8 cellular contexts compared by ENCODE assay signal in the genomic region with DNA sequence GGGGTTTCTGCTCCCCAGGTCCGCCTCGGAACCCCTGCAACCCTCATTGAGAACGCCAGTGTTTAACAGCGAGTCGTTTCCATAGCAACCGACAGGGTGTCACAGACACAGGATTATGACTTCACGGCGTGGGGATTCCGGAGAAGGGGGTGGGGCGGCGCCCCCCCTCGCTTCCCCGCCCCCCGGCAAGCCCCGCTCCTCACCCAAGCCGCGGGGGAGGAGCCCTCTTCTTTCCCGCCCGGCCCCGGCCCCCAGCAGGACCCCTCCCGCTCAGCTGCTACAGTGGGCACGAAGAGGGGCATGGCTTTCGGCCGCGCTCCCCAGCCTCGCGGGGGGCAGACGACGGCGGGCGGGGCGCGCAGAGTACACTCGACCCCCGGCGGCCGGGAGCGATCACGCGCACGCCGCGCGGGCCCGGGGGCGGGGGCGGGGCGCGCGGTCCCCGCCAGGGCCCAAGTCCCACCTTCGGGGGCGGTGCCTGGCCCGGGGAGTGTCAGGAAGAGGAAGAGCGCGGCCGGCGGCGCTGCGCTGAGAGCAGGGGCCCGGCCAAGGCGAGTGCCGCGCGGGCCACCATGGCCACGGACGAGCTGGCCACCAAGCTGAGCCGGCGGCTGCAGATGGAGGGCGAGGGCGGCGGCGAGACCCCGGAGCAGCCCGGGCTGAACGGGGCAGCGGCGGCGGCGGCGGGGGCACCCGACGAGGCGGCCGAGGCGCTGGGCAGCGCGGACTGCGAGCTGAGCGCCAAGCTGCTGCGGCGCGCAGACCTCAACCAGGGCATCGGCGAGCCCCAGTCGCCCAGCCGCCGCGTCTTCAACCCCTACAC. TPM values are rescaled to one million over a fixed set of nuclear protein-coding genes. Genes with fewer than 3 reads are reported as not detected.
DNase-seq lines count a peak whose midpoint lies in the region; ATAC-seq and TF ChIP-seq lines count a peak whose summit lies in the region.

A gene with protein sequence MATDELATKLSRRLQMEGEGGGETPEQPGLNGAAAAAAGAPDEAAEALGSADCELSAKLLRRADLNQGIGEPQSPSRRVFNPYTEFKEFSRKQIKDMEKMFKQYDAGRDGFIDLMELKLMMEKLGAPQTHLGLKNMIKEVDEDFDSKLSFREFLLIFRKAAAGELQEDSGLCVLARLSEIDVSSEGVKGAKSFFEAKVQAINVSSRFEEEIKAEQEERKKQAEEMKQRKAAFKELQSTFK (plus strand): TSS at position 489 of the 823 bp plus-strand sequence. CDS start 84 bp downstream, at position 573.

- peak within 1 kb of the TSS; percentile 60 for H3K4me3 ChIP-seq in NT2/D1 (ENCODE audit: insufficient read length, low read depth)

- H3K27ac Mint-ChIP-seq in CD14-positive monocyte (peak within 1 kb of the TSS; percentile 97 to 99 (median 99)), endothelial cell (ENCODE audit: unreplicated experiment) (peak within 1 kb of the TSS; percentile 89)

- TF ChIP-seq CTCF in CD14-positive monocyte (IDR thresholded peaks at IDR 0.05) (no peak), endothelial cell (IDR thresholded peaks at IDR 0.05; ENCODE audit: unreplicated experiment) (no peak)

- H3K36me3 Mint-ChIP-seq in CD14-positive monocyte = peaks cover 33 to 39% of the 10 kb centered on the region in 2 donors
- no peaks in the 10 kb centered on the region for H3K36me3 Mint-ChIP-seq in endothelial cell (ENCODE audit: low read depth, unreplicated experiment)

- DNase-seq in CD14-positive monocyte (ENCODE audit: low spot score) = peak; percentile 96
- DNase-seq in HK-2 (ENCODE audit: unreplicated experiment) = peak; percentile 73
- no peak for DNase-seq in NT2/D1 (ENCODE audit: low read depth, low spot score)
- DNase-seq in activated CD8-positive, alpha-beta memory T cell treated with anti-CD3 and anti-CD28 coated beads, Interleukin-2, amount 50 U/mL, for 24 hours (ENCODE audit: extremely low read depth) = peak; percentile 60
- DNase-seq in endothelial cell (ENCODE audit: low spot score) = peak; percentile 75
- peak; percentile 53 for DNase-seq in middle frontal gyrus (ENCODE audit: extremely low spot score, low spot score)
- peak; percentile 68 to 71 for DNase-seq in stimulated activated CD8-positive, alpha-beta memory T cell treated with anti-CD3 and anti-CD28 coated beads, Interleukin-2, amount 100 ng/mL, for 1 hour (ENCODE audit: low read depth in 2 of 2)

- peaks cover 0 to 5% (median 0%) of the 10 kb centered on the region in 7 donors for H3K9me3 Mint-ChIP-seq in CD14-positive monocyte
- H3K9me3 Mint-ChIP-seq in endothelial cell (ENCODE audit: unreplicated experiment) = no peaks in the 10 kb centered on the region

- peaks cover 10% of the 10 kb centered on the region for H3K36me3 ChIP-seq in NT2/D1 (ENCODE audit: insufficient read depth, insufficient read length, low read length)

- peak within 1 kb of the TSS; percentile 77 for H3K9ac ChIP-seq in NT2/D1 (ENCODE audit: insufficient read length, low read depth)

- H3K9me3 ChIP-seq in NT2/D1 (ENCODE audit: insufficient read depth, low read length) = no peaks in the 10 kb centered on the region

- intact Hi-C loops in CD14-positive monocyte (cut with micrococcal nuclease) = loop anchor here in 1 of 2 donors (5.0 kb wide), 2 partner anchors 62 to 113 kb away; a partner anchor contains a TSS

- peak within 1 kb of the TSS; percentile 97 for H3K4me3 Mint-ChIP-seq in CD14-positive monocyte
- H3K4me3 Mint-ChIP-seq in endothelial cell (ENCODE audit: unreplicated experiment) = peak within 1 kb of the TSS; percentile 91

- peaks cover 8 to 21% (median 18%) of the 10 kb centered on the region in 3 donors for H3K27me3 Mint-ChIP-seq in CD14-positive monocyte (ENCODE audit: low read depth in 3 of 3)
- H3K27me3 Mint-ChIP-seq in endothelial cell (ENCODE audit: unreplicated experiment) = peaks cover 16% of the 10 kb centered on the region

- peak; percentile 83 for ATAC-seq in GM19397 (IDR thresholded peaks at IDR 0.05; ENCODE audit: unreplicated experiment)

- peaks cover 22% of the 10 kb centered on the region for H3K27me3 ChIP-seq in NT2/D1 (ENCODE audit: insufficient read depth, insufficient read length)

- H3K4me1 Mint-ChIP-seq in CD14-positive monocyte (peaks cover 36% of the 10 kb centered on the region), endothelial cell (ENCODE audit: unreplicated experiment) (peaks cover 4% of the 10 kb centered on the region)

- peaks cover 20% of the 10 kb centered on the region for H3K4me1 ChIP-seq in NT2/D1 (ENCODE audit: insufficient read depth, insufficient read length)

RNA-seq across cellular contexts. Expression of the gene that starts here (rescaled TPM):
- polyA plus RNA-seq in CD14-positive monocyte = 100 to 1,000 TPM; 323 to 329 TPM
- total RNA-seq in endothelial cell (ENCODE audit: unreplicated experiment) = 6.6 TPM
